8 cellular contexts compared by ENCODE assay signal in genomic region chr20:54345301-54345724, GRCh38.
DNase-seq lines count a peak whose midpoint lies in the region; ATAC-seq and TF ChIP-seq lines count a peak whose summit lies in the region.

No MANE protein-coding gene starts in this region.

- H3K27me3 ChIP-seq in psoas muscle (ENCODE audit: insufficient read depth in 3 of 3, low read length in 2 of 3) = no peaks in the 10 kb centered on the region
- no peaks in the 10 kb centered on the region for H3K27me3 ChIP-seq in heart right ventricle
- H3K27me3 ChIP-seq in effector memory CD4-positive, alpha-beta T cell (replicated peaks; ENCODE audit: control insufficient read depth, insufficient read depth, low read length, poor library complexity, severe bottlenecking) = no peaks in the 10 kb centered on the region

- H3K36me3 ChIP-seq in psoas muscle (ENCODE audit: insufficient read depth in 1 of 2, low read depth in 1 of 2) (no peaks in the 10 kb centered on the region), heart right ventricle (no peaks in the 10 kb centered on the region)
- H3K36me3 ChIP-seq in effector memory CD4-positive, alpha-beta T cell (ENCODE audit: control insufficient read depth, insufficient read depth, low read length) = no peaks in the 10 kb centered on the region

- H3K4me1 ChIP-seq in psoas muscle = peaks cover 10% of the 10 kb centered on the region
- H3K4me1 ChIP-seq in heart right ventricle = peaks cover 0 to 19% (median 0%) of the 10 kb centered on the region in 9 donors
- no peaks in the 10 kb centered on the region for H3K4me1 ChIP-seq in effector memory CD4-positive, alpha-beta T cell (ENCODE audit: control insufficient read depth, insufficient read depth, low read length, poor library complexity, severe bottlenecking)

- peak; percentile 89 for ATAC-seq in GM18907 (IDR thresholded peaks at IDR 0.05; ENCODE audit: unreplicated experiment)
- ATAC-seq in HG03159 (IDR thresholded peaks at IDR 0.05; ENCODE audit: unreplicated experiment) = peak; percentile 82
- ATAC-seq in psoas muscle = peak in 2 of 4 donors; percentile 42 to 69
- ATAC-seq in heart right ventricle = no peak

- no peak overlapping the region for H3K4me3 ChIP-seq in psoas muscle
- no peak overlapping the region for H3K4me3 ChIP-seq in heart right ventricle
- no peak overlapping the region for H3K4me3 ChIP-seq in effector memory CD4-positive, alpha-beta T cell (ENCODE audit: insufficient read depth, low read depth, low read length, poor library complexity, severe bottlenecking)

- intact Hi-C loops in psoas muscle (cut with DNase I) = no loop called here
- intact Hi-C loops in heart right ventricle (cut with DNase I) = no loop called here

- no peak for TF ChIP-seq CTCF in psoas muscle (IDR thresholded peaks at IDR 0.05)
- no peak for TF ChIP-seq CTCF in heart right ventricle (IDR thresholded peaks at IDR 0.05)

- peak; percentile 14 for DNase-seq in amniotic epithelial cell (ENCODE audit: low read depth)
- DNase-seq in psoas muscle = no peak
- DNase-seq in NCI-H1417 (lab: John Stamatoyannopoulos, UW) = no peak
- no peak for DNase-seq in heart right ventricle
- DNase-seq in GOT3 (lab: John Stamatoyannopoulos, UW) = no peak
- DNase-seq in effector memory CD4-positive, alpha-beta T cell = no peak

- peak overlapping the region; percentile 28 for H3K27ac ChIP-seq in psoas muscle
- H3K27ac ChIP-seq in heart right ventricle = no peak overlapping the region
- H3K27ac ChIP-seq in effector memory CD4-positive, alpha-beta T cell (ENCODE audit: insufficient read depth, low read length, poor library complexity, severe bottlenecking) = no peak overlapping the region

- WGBS in psoas muscle, 3 donors = 26 to 33% (median 26%) methylated on average over 4 of the region's 4 CpGs
- WGBS in heart right ventricle, 2 donors = 65 to 67% methylated on average over 4 of the region's 4 CpGs

- H3K9me3 ChIP-seq in psoas muscle (no peaks in the 10 kb centered on the region), heart right ventricle (no peaks in the 10 kb centered on the region)
- no peaks in the 10 kb centered on the region for H3K9me3 ChIP-seq in effector memory CD4-positive, alpha-beta T cell (ENCODE audit: control insufficient read depth, low read length)

Comparison
In these comparisons a context has a peak if more than half of its experiments do, and no peak if none do; other contexts are left out.
1. ATAC-seq: peak in GM18907 (single experiment) and HG03159 (single experiment); none in heart right ventricle (0 of 8).